In the genomic region with DNA sequence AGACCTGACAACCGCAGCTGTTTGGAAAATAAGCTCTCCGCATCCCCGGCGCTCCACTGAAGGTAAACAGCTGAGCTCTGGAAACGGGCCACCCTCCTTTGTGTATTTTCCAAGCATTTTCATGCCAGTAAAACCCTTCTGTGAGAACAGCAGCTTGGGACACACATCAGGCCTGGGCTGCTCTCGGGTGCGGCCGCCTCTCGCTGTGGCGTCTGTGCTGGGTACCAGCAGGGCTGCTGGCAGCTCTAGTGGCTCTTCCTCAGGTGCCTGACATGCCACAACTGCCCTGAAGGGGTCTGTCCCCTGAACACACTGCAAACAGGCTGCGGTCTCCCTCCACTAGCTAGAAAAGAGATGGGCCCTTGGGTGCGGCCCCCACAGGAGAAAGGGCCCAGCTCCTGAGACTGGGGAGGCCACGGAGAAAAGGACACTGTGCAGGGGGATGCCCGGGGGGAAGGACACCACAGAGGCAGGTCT, we compare ENCODE assay signal across 1 cellular context.
TF ChIP-seq lines count a peak whose summit lies in the region.

No MANE protein-coding gene starts in this region.

TF ChIP-seq in GM23338, 12 proteins besides CTCF, POLR2A, EP300 and RAD21 (continued from another document):
- TF ChIP-seq, protein P1, sequence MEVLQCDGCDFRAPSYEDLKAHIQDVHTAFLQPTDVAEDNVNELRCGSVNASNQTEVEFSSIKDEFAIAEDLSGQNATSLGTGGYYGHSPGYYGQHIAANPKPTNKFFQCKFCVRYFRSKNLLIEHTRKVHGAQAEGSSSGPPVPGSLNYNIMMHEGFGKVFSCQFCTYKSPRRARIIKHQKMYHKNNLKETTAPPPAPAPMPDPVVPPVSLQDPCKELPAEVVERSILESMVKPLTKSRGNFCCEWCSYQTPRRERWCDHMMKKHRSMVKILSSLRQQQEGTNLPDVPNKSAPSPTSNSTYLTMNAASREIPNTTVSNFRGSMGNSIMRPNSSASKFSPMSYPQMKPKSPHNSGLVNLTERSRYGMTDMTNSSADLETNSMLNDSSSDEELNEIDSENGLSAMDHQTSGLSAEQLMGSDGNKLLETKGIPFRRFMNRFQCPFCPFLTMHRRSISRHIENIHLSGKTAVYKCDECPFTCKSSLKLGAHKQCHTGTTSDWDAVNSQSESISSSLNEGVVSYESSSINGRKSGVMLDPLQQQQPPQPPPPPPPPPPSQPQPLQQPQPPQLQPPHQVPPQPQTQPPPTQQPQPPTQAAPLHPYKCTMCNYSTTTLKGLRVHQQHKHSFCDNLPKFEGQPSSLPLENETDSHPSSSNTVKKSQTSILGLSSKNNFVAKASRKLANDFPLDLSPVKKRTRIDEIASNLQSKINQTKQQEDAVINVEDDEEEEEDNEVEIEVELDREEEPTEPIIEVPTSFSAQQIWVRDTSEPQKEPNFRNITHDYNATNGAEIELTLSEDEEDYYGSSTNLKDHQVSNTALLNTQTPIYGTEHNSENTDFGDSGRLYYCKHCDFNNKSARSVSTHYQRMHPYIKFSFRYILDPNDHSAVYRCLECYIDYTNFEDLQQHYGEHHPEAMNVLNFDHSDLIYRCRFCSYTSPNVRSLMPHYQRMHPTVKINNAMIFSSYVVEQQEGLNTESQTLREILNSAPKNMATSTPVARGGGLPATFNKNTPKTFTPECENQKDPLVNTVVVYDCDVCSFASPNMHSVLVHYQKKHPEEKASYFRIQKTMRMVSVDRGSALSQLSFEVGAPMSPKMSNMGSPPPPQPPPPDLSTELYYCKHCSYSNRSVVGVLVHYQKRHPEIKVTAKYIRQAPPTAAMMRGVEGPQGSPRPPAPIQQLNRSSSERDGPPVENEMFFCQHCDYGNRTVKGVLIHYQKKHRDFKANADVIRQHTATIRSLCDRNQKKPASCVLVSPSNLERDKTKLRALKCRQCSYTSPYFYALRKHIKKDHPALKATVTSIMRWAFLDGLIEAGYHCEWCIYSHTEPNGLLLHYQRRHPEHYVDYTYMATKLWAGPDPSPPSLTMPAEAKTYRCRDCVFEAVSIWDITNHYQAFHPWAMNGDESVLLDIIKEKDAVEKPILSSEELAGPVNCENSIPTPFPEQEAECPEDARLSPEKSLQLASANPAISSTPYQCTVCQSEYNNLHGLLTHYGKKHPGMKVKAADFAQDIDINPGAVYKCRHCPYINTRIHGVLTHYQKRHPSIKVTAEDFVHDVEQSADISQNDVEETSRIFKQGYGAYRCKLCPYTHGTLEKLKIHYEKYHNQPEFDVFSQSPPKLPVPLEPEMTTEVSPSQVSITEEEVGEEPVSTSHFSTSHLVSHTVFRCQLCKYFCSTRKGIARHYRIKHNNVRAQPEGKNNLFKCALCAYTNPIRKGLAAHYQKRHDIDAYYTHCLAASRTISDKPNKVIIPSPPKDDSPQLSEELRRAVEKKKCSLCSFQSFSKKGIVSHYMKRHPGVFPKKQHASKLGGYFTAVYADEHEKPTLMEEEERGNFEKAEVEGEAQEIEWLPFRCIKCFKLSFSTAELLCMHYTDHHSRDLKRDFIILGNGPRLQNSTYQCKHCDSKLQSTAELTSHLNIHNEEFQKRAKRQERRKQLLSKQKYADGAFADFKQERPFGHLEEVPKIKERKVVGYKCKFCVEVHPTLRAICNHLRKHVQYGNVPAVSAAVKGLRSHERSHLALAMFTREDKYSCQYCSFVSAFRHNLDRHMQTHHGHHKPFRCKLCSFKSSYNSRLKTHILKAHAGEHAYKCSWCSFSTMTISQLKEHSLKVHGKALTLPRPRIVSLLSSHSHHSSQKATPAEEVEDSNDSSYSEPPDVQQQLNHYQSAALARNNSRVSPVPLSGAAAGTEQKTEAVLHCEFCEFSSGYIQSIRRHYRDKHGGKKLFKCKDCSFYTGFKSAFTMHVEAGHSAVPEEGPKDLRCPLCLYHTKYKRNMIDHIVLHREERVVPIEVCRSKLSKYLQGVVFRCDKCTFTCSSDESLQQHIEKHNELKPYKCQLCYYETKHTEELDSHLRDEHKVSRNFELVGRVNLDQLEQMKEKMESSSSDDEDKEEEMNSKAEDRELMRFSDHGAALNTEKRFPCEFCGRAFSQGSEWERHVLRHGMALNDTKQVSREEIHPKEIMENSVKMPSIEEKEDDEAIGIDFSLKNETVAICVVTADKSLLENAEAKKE (CRISPR knock-in tag; IDR thresholded peaks at IDR 0.05) = no peak
- TF ChIP-seq POLR2AphosphoS5 (IDR thresholded peaks at IDR 0.05; ENCODE audit: low read depth) (no peak), ETS1 (IDR thresholded peaks at IDR 0.05) (no peak), EZH2 (IDR thresholded peaks at IDR 0.05; ENCODE audit: low read depth, unreplicated experiment) (no peak), CREB1 (CRISPR knock-in tag; IDR thresholded peaks at IDR 0.05; ENCODE audit: low read depth) (no peak), STAT1 (IDR thresholded peaks at IDR 0.05; ENCODE audit: unreplicated experiment) (no peak)
